Comparison of ENCODE assay signal across 13 cellular contexts in the genomic region with DNA sequence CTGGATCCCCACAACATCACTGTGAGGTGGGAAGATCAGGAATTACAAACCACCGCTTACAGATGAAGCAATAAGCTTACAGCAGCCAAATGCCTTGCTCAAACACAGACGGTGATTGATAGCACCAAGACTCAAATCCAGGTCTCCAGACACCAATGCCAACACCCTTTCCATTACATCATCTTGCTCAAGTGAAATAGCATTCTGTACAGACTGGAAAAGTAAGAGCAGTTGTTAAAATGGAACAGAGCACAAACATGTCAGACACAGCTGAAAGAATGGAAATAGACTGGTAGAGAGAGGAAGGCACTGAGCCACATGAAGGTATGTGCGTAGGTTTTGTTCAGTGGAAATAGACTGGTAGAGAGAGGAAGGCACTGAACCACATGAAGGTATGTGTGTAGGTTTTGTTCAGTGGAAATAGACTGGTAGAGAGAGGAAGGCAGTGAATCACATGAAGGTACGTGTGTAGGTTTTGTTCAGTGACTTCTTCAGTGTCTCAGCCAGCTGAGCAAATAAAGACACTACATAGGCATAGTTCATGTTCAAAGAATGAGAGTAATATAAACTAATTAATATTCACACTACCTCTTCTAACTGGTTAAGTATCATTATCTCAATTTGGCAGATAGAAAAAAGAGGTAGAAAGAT. TPM values are rescaled to one million over a fixed set of nuclear protein-coding genes. Genes with fewer than 3 reads are reported as not detected.
DNase-seq lines count a peak whose midpoint lies in the region; FAIRE-seq and TF ChIP-seq lines count a peak whose summit lies in the region.
"Had no signal": no experiment of that assay in that cellular context is flagged by ENCODE, and none has a peak within 500 bp of the region (broad histone marks: within the 10 kb centered on the region; RNA-seq: fewer than 3 reads in every experiment).

No MANE protein-coding gene starts in this region.

- H3K4me3 ChIP-seq in bronchial epithelial cell (ENCODE audit: low read depth, low read length) (no peak overlapping the region), rectal smooth muscle tissue (ENCODE audit: low read length) (no peak overlapping the region)
- H3K4me3 ChIP-seq: heart right ventricle, ovary, testis had no signal

- H3K4me1 ChIP-seq in rectal smooth muscle tissue (ENCODE audit: control insufficient read depth, insufficient read depth, low read length), result peaks cover 3% of the 10 kb centered on the region
- H3K4me1 ChIP-seq: heart right ventricle, testis had no signal

- peak; percentile 73 for FAIRE-seq in bronchial epithelial cell (lab: Jason Lieb, UNC)

- no peaks in the 10 kb centered on the region for H3K9me3 Mint-ChIP-seq in endothelial cell (ENCODE audit: unreplicated experiment)

- H3K9ac ChIP-seq in rectal smooth muscle tissue (ENCODE audit: low read length), result no peak overlapping the region

- H3K4me3 Mint-ChIP-seq in endothelial cell (ENCODE audit: unreplicated experiment), result no peak overlapping the region

- peak overlapping the region; percentile 43 for H3K27ac ChIP-seq in rectal smooth muscle tissue (ENCODE audit: low read depth, low read length)
- H3K27ac ChIP-seq: heart right ventricle, ovary, testis had no signal

- DNase-seq in DMS153 (lab: John Stamatoyannopoulos, UW) (peak; percentile 29), DMS153 treated with DMSO at 0.1 percent for 48 hours (lab: John Stamatoyannopoulos, UW; ENCODE audit: unreplicated experiment) (no peak), NCI-H226 (peak; percentile 94), bronchial epithelial cell (ENCODE audit: low read depth) (peak; percentile 98), endothelial cell (ENCODE audit: low spot score) (no peak), GM10248 (ENCODE audit: extremely low spot score) (no peak)
- DNase-seq in activated effector memory CD4-positive, alpha-beta T cell treated with anti-CD3 and anti-CD28 coated beads, Interleukin-2, amount 50 U/mL, for 16 hours, result no peak
- DNase-seq: 8988T, H7, heart right ventricle, testis had no signal

- H3K36me3 Mint-ChIP-seq in endothelial cell (ENCODE audit: low read depth, unreplicated experiment), result no peaks in the 10 kb centered on the region

- TF ChIP-seq CTCF in bronchial epithelial cell (IDR thresholded peaks at IDR 0.05; ENCODE audit: insufficient read depth, low read length, severe bottlenecking) (no peak), endothelial cell (IDR thresholded peaks at IDR 0.05; ENCODE audit: unreplicated experiment) (no peak), GM10248 (IDR thresholded peaks at IDR 0.05; ENCODE audit: control extremely low read depth, extremely low read depth, low read depth, missing control alignments) (no peak)

- H3K27ac Mint-ChIP-seq in endothelial cell (ENCODE audit: unreplicated experiment), result no peak overlapping the region

- no peaks in the 10 kb centered on the region for H3K27me3 Mint-ChIP-seq in endothelial cell (ENCODE audit: unreplicated experiment)

- H3K36me3 ChIP-seq in bronchial epithelial cell (ENCODE audit: control insufficient read depth, insufficient read depth, low read length), result peaks cover 10% of the 10 kb centered on the region
- no peaks in the 10 kb centered on the region for H3K36me3 ChIP-seq in rectal smooth muscle tissue (ENCODE audit: control insufficient read depth, insufficient read depth, low read length)
- H3K36me3 ChIP-seq: heart right ventricle, ovary had no signal

- H3K27me3 ChIP-seq in bronchial epithelial cell (ENCODE audit: control insufficient read depth, insufficient read depth, low read length), result no peaks in the 10 kb centered on the region
- no peaks in the 10 kb centered on the region for H3K27me3 ChIP-seq in rectal smooth muscle tissue (ENCODE audit: control insufficient read depth, insufficient read depth, low read length)
- H3K27me3 ChIP-seq: ovary, testis had no signal

- POLR2A ChIA-PET in GM10248 (lab: Yijun Ruan, JAX), result no interaction called here

- peaks cover 3% of the 10 kb centered on the region for H3K4me1 Mint-ChIP-seq in endothelial cell (ENCODE audit: unreplicated experiment)

- CTCF ChIA-PET in GM10248 (lab: Yijun Ruan, JAX), result interaction anchor here (1.1 to 1.7 kb wide), 3 partner anchors 14 to 339 kb away, joined by 4 to 9 read pairs (median 5); a partner anchor contains a TSS

RNA-seq across cellular contexts. Expression of a gene that starts 15.6 kb away (rescaled TPM):
- total RNA-seq in bronchial epithelial cell, result 26.6 and 73.2 TPM in 2 replicates
- total RNA-seq in endothelial cell (ENCODE audit: unreplicated experiment), result 0.13 TPM

Comparison
In these comparisons a context has a peak if more than half of its experiments do, and no peak if none do; other contexts are left out.
1. DNase-seq: peak in DMS153 (single experiment), NCI-H226 (single experiment) and bronchial epithelial cell (single experiment); none in DMS153 treated with DMSO at 0.1 percent for 48 hours (single experiment), endothelial cell (single experiment), activated effector memory CD4-positive, alpha-beta T cell treated with anti-CD3 and anti-CD28 coated beads, Interleukin-2, amount 50 U/mL, for 16 hours (single experiment) and GM10248 (single experiment).
2. RNA of a gene that starts 15.6 kb away (total RNA-seq): 26.6 to 73.2 TPM in bronchial epithelial cell; 0.13 TPM in endothelial cell (single experiment); every median in the first group is over 10 times any median in the second.